ENCODE assay signal across 13 cellular contexts in the genomic region with DNA sequence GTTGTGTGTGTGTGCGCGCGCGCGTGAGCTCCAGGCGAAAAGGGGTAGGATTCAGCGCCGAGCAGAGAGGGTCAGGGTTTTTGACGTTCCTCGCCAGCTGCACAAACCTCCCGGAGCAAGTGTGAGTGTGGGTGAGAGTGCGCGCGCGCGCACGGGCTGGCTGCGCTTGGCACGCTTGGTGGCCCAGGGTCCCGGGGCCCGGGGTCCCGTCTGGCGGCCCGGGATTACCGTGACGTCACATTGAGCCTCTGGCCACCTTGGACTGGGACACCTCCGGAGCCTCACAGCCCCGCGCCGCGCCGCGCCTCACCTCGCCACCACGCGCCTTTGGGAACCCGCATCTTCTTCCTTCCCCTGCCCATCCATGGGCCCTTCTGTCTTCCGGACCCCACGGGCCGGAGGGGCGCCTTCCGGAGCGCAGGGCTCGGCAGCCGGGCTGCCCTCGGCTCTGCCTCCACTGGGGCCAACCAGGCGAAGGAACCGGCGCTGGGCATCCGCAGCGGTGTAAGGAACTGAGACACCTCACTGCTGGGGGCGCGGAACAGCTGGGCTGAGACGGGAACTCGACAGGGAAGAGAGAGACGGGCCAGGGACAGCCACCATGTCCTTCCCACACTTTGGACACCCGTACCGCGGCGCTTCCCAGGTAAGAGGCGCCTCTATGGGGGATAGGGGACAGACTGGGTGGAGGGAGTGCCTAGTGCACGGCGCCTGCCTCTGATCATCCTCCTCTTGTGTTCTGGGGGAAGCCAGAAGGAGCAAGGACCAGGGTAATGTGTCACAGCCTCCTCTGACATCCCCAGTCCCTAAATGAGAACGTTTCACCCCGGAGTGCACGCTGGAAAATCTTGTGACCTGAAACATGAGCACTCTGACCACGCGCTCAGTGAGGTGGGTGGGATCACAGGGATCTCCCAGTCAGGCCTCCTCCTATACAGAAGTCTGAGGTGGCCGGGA. TPM values are rescaled to one million over a fixed set of nuclear protein-coding genes. Genes with fewer than 3 reads are reported as not detected.
DNase-seq lines count a peak whose midpoint lies in the region; ATAC-seq and TF ChIP-seq lines count a peak whose summit lies in the region.
"Had no signal": no experiment of that assay in that cellular context is flagged by ENCODE, and none has a peak within 500 bp of the region (broad histone marks: within the 10 kb centered on the region; RNA-seq: fewer than 3 reads in every experiment).

No MANE protein-coding gene starts in this region.

- no peak for TF ChIP-seq POLR2A in esophagus squamous epithelium (IDR thresholded peaks at IDR 0.05)

- in situ Hi-C loops in G401 (cut with HindIII; ENCODE audit: low sequenced_read_pairs): no loop called here

- H3K36me3 ChIP-seq in esophagus squamous epithelium: no peaks in the 10 kb centered on the region

- TF ChIP-seq CTCF in esophagus squamous epithelium (IDR thresholded peaks at IDR 0.05): no peak

- no peaks in the 10 kb centered on the region for H3K9me3 ChIP-seq in esophagus squamous epithelium

- no peak overlapping the region for H3K27ac ChIP-seq in esophagus squamous epithelium

- ATAC-seq in Right ventricle myocardium superior (ENCODE audit: poor library complexity) (peak; percentile 32), Right ventricle myocardium inferior (no peak), GM21381 (IDR thresholded peaks at IDR 0.05; ENCODE audit: unreplicated experiment) (no peak), GM21786 (IDR thresholded peaks at IDR 0.05; ENCODE audit: unreplicated experiment) (no peak)

- WGBS in esophagus squamous epithelium, 2 donors: 9 to 10% methylated on average over 2 to 17 of the region's 69 CpGs

- peak overlapping the region in 3 of 4 donors; percentile 29 to 56 (median 38) for H3K4me3 ChIP-seq in esophagus squamous epithelium

- H3K27me3 ChIP-seq in esophagus squamous epithelium: peaks cover 0 to 97% (median 7%) of the 10 kb centered on the region in 4 donors

- peaks cover 9 to 24% (median 14%) of the 10 kb centered on the region in 3 donors for H3K4me1 ChIP-seq in esophagus squamous epithelium

- DNase-seq in Right ventricle myocardium superior (no peak), Right ventricle myocardium inferior (ENCODE audit: missing footprints) (no peak), esophagus squamous epithelium (lab: John Stamatoyannopoulos, UW) (no peak), myocyte (ENCODE audit: low read depth) (peak; percentile 6), COLO829 (ENCODE audit: low spot score) (no peak), G401 (ENCODE audit: low spot score) (no peak)
- DNase-seq: activated CD4-positive, CD25-positive, alpha-beta regulatory T cell; activated gamma-delta T cell treated with Interleukin-2 at 50 U/mL for 16 hours; dorsolateral prefrontal cortex; NCI-H2029 treated with DMSO at 0.1 percent for 48 hours had no signal

- intact Hi-C loops in Right ventricle myocardium superior (cut with DNase I): no loop called here
- intact Hi-C loops in Right ventricle myocardium inferior (cut with DNase I): loop anchor here (5.0 kb wide), 2 partner anchors 48 to 387 kb away; no protein-coding TSS in a partner anchor
- intact Hi-C loops in esophagus squamous epithelium (cut with DNase I): no loop called here

RNA-seq across cellular contexts. Expression of a gene that starts 0.8 kb away (rescaled TPM):
- total RNA-seq in Right ventricle myocardium superior (1.4 TPM), Right ventricle myocardium inferior (0.57 TPM), esophagus squamous epithelium (under 1 TPM; 0.18 to 0.91 (median 0.56) TPM), myocyte (0.05 and 0.13 TPM in 2 replicates)
- 0.03 TPM for polyA plus RNA-seq in myocyte (2012)
- total RNA-seq in G401 (2014; rRNA removed; shearing (Covaris generic)): not detected in 2 replicates
- polyA plus RNA-seq: AG04450 had no signal
